15 cellular contexts compared by ENCODE assay signal in genomic region chr15:83698294-83698693, GRCh38. TPM values are rescaled to one million over a fixed set of nuclear protein-coding genes. Genes with fewer than 3 reads are reported as not detected.
DNase-seq lines count a peak whose midpoint lies in the region; ATAC-seq, FAIRE-seq and TF ChIP-seq lines count a peak whose summit lies in the region.
"Had no signal": no experiment of that assay in that cellular context is flagged by ENCODE, and none has a peak within 500 bp of the region (broad histone marks: within the 10 kb centered on the region; RNA-seq: fewer than 3 reads in every experiment).

No MANE protein-coding gene starts in this region.

- FAIRE-seq in kidney (lab: Jason Lieb, UNC) = no peak

- H3K27me3 Mint-ChIP-seq in activated T-helper 2 cell treated with anti-CD3 and anti-CD28 coated beads, Interferon-gamma antibody, Interleukin-2, Interleukin-4, amounts not matched to agents 10 μg/mL and 5 μg/mL and 100 μg/mL, durations not matched to agents 14 hours and 24 hours and 36 hours (ENCODE audit: low read depth) = no peaks in the 10 kb centered on the region

- H3K4me1 ChIP-seq in colonic mucosa = no peaks in the 10 kb centered on the region
- no peaks in the 10 kb centered on the region for H3K4me1 ChIP-seq in kidney (ENCODE audit: control insufficient read depth in 1 of 2, insufficient read depth in 1 of 2, low read depth in 1 of 2, low read length in 2 of 2)
- peaks cover 0 to 15% (median 4%) of the 10 kb centered on the region in 4 donors for H3K4me1 ChIP-seq in transverse colon
- no peaks in the 10 kb centered on the region for H3K4me1 ChIP-seq in OCI-LY7 (ENCODE audit: insufficient read depth, low read length, poor library complexity, severe bottlenecking)

- CTCF ChIA-PET in OCI-LY7 (lab: Charles Lee; ENCODE audit: unreplicated experiment) = no interaction called here

- H3K4me3 ChIP-seq in LNCaP clone FGC (ENCODE audit: low read depth, low read length) = no peak overlapping the region
- no peak overlapping the region for H3K4me3 ChIP-seq in colonic mucosa
- H3K4me3 ChIP-seq in kidney (ENCODE audit: low read length in 2 of 2) = no peak overlapping the region
- H3K4me3 ChIP-seq in transverse colon = no peak overlapping the region
- H3K4me3 ChIP-seq in OCI-LY7 (ENCODE audit: low read depth, low read length, poor library complexity, severe bottlenecking) = no peak overlapping the region
- H3K4me3 ChIP-seq: SK-N-MC, smooth muscle cell had no signal

- 63 to 100% methylated on average over 1 to 3 of the region's 3 CpGs for WGBS in transverse colon (ENCODE audit: low coverage in 1 of 2), 2 donors

- in situ Hi-C loops in transverse colon (cut with MboI; ENCODE audit: low pct_ligation_motif_present in 1 of 4, low pct_unique_long_range_greater_than_20kb in 1 of 4, low sequenced_read_pairs in 3 of 4) = no loop called here

- H3K36me3 Mint-ChIP-seq in activated T-helper 2 cell treated with anti-CD3 and anti-CD28 coated beads, Interferon-gamma antibody, Interleukin-2, Interleukin-4, amounts not matched to agents 10 μg/mL and 5 μg/mL and 100 μg/mL, durations not matched to agents 14 hours and 24 hours and 36 hours (ENCODE audit: low read depth) = no peaks in the 10 kb centered on the region

- H3K9me2 ChIP-seq in OCI-LY7 (ENCODE audit: insufficient read depth, low read length) = no peaks in the 10 kb centered on the region

- DNase-seq in LNCaP clone FGC (ENCODE audit: low read depth) (peak; percentile 21), colonic mucosa (peak; percentile 41), kidney (peak; percentile 78), transverse colon (peak; percentile 46), OCI-LY7 (ENCODE audit: low spot score) (no peak)
- no peak for DNase-seq in activated T-helper 2 cell treated with anti-CD3 and anti-CD28 coated beads, Interferon-gamma antibody, Interleukin-2, Interleukin-4, amounts not matched to agents 10 μg/mL and 5 μg/mL and 100 μg/mL, durations not matched to agents 14 hours and 24 hours and 36 hours (ENCODE audit: low spot score)
- DNase-seq: activated CD4-positive, CD25-positive, alpha-beta regulatory T cell; activated T-cell treated with anti-CD3 and anti-CD28 coated beads, Interleukin-2, amount 50 U/mL, for 48 hours; Calu3; NCI-H1417 treated with DMSO at 0.1 percent for 48 hours had no signal

- H3K27ac ChIP-seq in colonic mucosa (no peak overlapping the region), kidney (ENCODE audit: low read depth in 2 of 2, low read length in 2 of 2) (no peak overlapping the region), transverse colon (peak overlapping the region in 1 of 4 donors; percentile 18), OCI-LY7 (ENCODE audit: low read depth, low read length, poor library complexity, severe bottlenecking) (no peak overlapping the region)
- H3K27ac ChIP-seq: HL-60, SK-N-MC had no signal

- intact Hi-C loops in colonic mucosa (cut with DNase I) = no loop called here
- intact Hi-C loops in kidney (cut with DNase I) = no loop called here
- intact Hi-C loops in transverse colon (cut with DNase I; ENCODE audit: low total_unique reads) = no loop called here
- intact Hi-C loops in OCI-LY7 (cut with micrococcal nuclease; ENCODE audit: unreplicated experiment) = no loop called here
- intact Hi-C loops in activated T-helper 2 cell treated with anti-CD3 and anti-CD28 coated beads, Interferon-gamma antibody, Interleukin-2, Interleukin-4, amounts not matched to agents 10 μg/mL and 5 μg/mL and 100 μg/mL, durations not matched to agents 14 hours and 24 hours and 36 hours (cut with micrococcal nuclease) = no loop called here

- H3K79me2 ChIP-seq in OCI-LY7 (ENCODE audit: insufficient read depth, low read depth, low read length) = no peaks in the 10 kb centered on the region

- H3K9me3 ChIP-seq in colonic mucosa (no peaks in the 10 kb centered on the region), kidney (ENCODE audit: control insufficient read depth in 1 of 2, low read length in 2 of 2) (no peaks in the 10 kb centered on the region), transverse colon (no peaks in the 10 kb centered on the region), OCI-LY7 (ENCODE audit: low read length) (no peaks in the 10 kb centered on the region)

- H3K27me3 ChIP-seq in colonic mucosa (no peaks in the 10 kb centered on the region), transverse colon (no peaks in the 10 kb centered on the region)

- H3K9ac ChIP-seq in colonic mucosa (ENCODE audit: low read depth in 2 of 2, low read length in 2 of 2) (no peak overlapping the region), kidney (ENCODE audit: low read length in 2 of 2) (no peak overlapping the region)

- TF ChIP-seq POLR2A in transverse colon (IDR thresholded peaks at IDR 0.05) = no peak

- H3K4me3 Mint-ChIP-seq in activated T-helper 2 cell treated with anti-CD3 and anti-CD28 coated beads, Interferon-gamma antibody, Interleukin-2, Interleukin-4, amounts not matched to agents 10 μg/mL and 5 μg/mL and 100 μg/mL, durations not matched to agents 14 hours and 24 hours and 36 hours (ENCODE audit: low read depth) = no peak overlapping the region

- no peaks in the 10 kb centered on the region for H3K4me1 Mint-ChIP-seq in activated T-helper 2 cell treated with anti-CD3 and anti-CD28 coated beads, Interferon-gamma antibody, Interleukin-2, Interleukin-4, amounts not matched to agents 10 μg/mL and 5 μg/mL and 100 μg/mL, durations not matched to agents 14 hours and 24 hours and 36 hours (ENCODE audit: low read depth)

- H3K27ac Mint-ChIP-seq in activated T-helper 2 cell treated with anti-CD3 and anti-CD28 coated beads, Interferon-gamma antibody, Interleukin-2, Interleukin-4, amounts not matched to agents 10 μg/mL and 5 μg/mL and 100 μg/mL, durations not matched to agents 14 hours and 24 hours and 36 hours = no peak overlapping the region

- no peak for TF ChIP-seq EP300 in transverse colon (IDR thresholded peaks at IDR 0.05; ENCODE audit: low read depth)

- no peak overlapping the region for H2AFZ ChIP-seq in OCI-LY7 (ENCODE audit: low read length)

- no peaks in the 10 kb centered on the region for H4K20me1 ChIP-seq in OCI-LY7 (ENCODE audit: insufficient read depth, low read length)

- no peak for ATAC-seq in HG03442 (IDR thresholded peaks at IDR 0.05; ENCODE audit: unreplicated experiment)
- ATAC-seq in HG02763 (IDR thresholded peaks at IDR 0.05; ENCODE audit: unreplicated experiment) = no peak

- no peaks in the 10 kb centered on the region for H3K9me3 Mint-ChIP-seq in activated T-helper 2 cell treated with anti-CD3 and anti-CD28 coated beads, Interferon-gamma antibody, Interleukin-2, Interleukin-4, amounts not matched to agents 10 μg/mL and 5 μg/mL and 100 μg/mL, durations not matched to agents 14 hours and 24 hours and 36 hours

- POLR2A ChIA-PET in OCI-LY7 (lab: Charles Lee) = no interaction called here

- TF ChIP-seq CTCF in LNCaP clone FGC (IDR thresholded peaks at IDR 0.05; ENCODE audit: control insufficient read depth, extremely low read depth, insufficient read depth) = no peak
- no peak for TF ChIP-seq CTCF in colonic mucosa (IDR thresholded peaks at IDR 0.05)
- no peak for TF ChIP-seq CTCF in kidney (IDR thresholded peaks at IDR 0.05; ENCODE audit: borderline replicate concordance, extremely low read depth, insufficient read depth)
- TF ChIP-seq CTCF in transverse colon (IDR thresholded peaks at IDR 0.05) = no peak
- no peak for TF ChIP-seq CTCF in OCI-LY7 (conservative IDR thresholded peaks at IDR 0.05; ENCODE audit: low read length)

- H3K4me2 ChIP-seq in OCI-LY7 (ENCODE audit: low read length) = no peak overlapping the region
- H3K4me2 ChIP-seq: smooth muscle cell had no signal

- BruUV-seq in OCI-LY7 (replicated peaks; lab: Mats Ljungman, UMichigan) = no TSS peak

- H3K36me3 ChIP-seq in colonic mucosa = no peaks in the 10 kb centered on the region
- H3K36me3 ChIP-seq in kidney (ENCODE audit: control insufficient read depth in 1 of 2, insufficient read depth in 2 of 2, low read length in 2 of 2) = no peaks in the 10 kb centered on the region
- no peaks in the 10 kb centered on the region for H3K36me3 ChIP-seq in transverse colon
- no peaks in the 10 kb centered on the region for H3K36me3 ChIP-seq in OCI-LY7 (ENCODE audit: insufficient read depth, low read length)

RNA-seq across cellular contexts. Expression of gene ADAMTSL3, which starts 44.4 kb away (rescaled TPM):
- total RNA-seq in colonic mucosa (1 to 10 TPM in 1 of 2 donors, under 1 TPM in 1; 0.72 to 4.8 TPM), kidney (23.4 TPM), transverse colon (1 to 10 TPM; 4.9 to 8.8 (median 6.8) TPM), OCI-LY7 (2022) (0.18 TPM in 1 of 2 replicates, not detected in the other)
- 1.6 TPM for polyA plus RNA-seq in kidney (ENCODE audit: insufficient read depth, low read depth, low replicate concordance)
- total RNA-seq in OCI-LY7 (2014; rRNA removed; shearing (Covaris generic)) = not detected in 2 replicates
- 0.07 TPM in 1 of 2 replicates, not detected in the other for total RNA-seq in activated T-helper 2 cell treated with anti-CD3 and anti-CD28 coated beads, Interferon-gamma antibody, Interleukin-2, Interleukin-4, amounts not matched to agents 10 μg/mL and 5 μg/mL and 100 μg/mL, durations not matched to agents 14 hours and 24 hours and 36 hours

Comparison
In these comparisons a context has a peak if more than half of its experiments do, and no peak if none do; other contexts are left out.
1. DNase-seq: peak in LNCaP clone FGC (single experiment), colonic mucosa (single experiment), kidney (single experiment) and transverse colon (single experiment); none in OCI-LY7 (single experiment) and activated T-helper 2 cell treated with anti-CD3 and anti-CD28 coated beads, Interferon-gamma antibody, Interleukin-2, Interleukin-4, amounts not matched to agents 10 μg/mL and 5 μg/mL and 100 μg/mL, durations not matched to agents 14 hours and 24 hours and 36 hours (single experiment).